Comparison of ENCODE assay signal across 2 cellular contexts in genomic region chr5:138834853-138835252, GRCh38.
TF ChIP-seq lines count a peak whose summit lies in the region.

No MANE protein-coding gene starts in this region.

TF ChIP-seq in HCT116, 20 proteins besides CTCF, POLR2A, EP300 and RAD21:
- TF ChIP-seq CBX3 (IDR thresholded peaks at IDR 0.05; ENCODE audit: low read depth) = peak; percentile 77; the same call in 1 of the 2 replicates

TF ChIP-seq in K562, 482 proteins besides CTCF, POLR2A, EP300 and RAD21:
- TF ChIP-seq TRIM24 (IDR thresholded peaks at IDR 0.05) (peak in 1 of 2 experiments; percentile 25; a peak in 1 of 4 replicates), CBX3 (IDR thresholded peaks at IDR 0.05; ENCODE audit: borderline replicate concordance in 1 of 2, low read length in 2 of 2) (peak in 1 of 2 experiments; percentile 77; a peak in 1 of 3 replicates), ZNF57 (CRISPR knock-in tag; IDR thresholded peaks at IDR 0.05) (peak; percentile 100), TRIM28 (IDR thresholded peaks at IDR 0.05) (peak; percentile 64; the same call in 1 of the 2 replicates)
